13 cellular contexts compared by ENCODE assay signal in the genomic region with DNA sequence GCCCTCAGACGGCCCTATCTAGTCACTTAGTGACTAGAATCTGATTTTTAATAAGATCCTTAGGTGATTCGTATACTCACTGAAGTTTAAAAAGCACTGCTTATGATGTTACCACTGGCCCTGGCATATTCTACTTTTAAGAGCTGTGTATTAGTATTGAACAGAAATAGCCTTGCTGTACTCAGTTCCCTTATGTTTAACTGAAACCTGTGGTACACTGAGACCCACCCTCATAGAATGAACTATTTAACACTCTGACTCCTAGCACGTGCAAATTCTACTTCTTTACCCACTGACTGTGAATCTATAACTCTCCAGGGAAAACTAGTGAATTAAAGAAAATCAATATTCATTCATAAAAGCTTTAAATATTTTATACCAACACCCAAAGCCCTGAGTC.
"Had no signal": no experiment of that assay in that cellular context is flagged by ENCODE, and none has a peak within 500 bp of the region (broad histone marks: within the 10 kb centered on the region; RNA-seq: fewer than 3 reads in every experiment).

No MANE protein-coding gene starts in this region.

- DNase-seq: activated CD4-positive, alpha-beta memory T cell treated with anti-CD3 and anti-CD28 coated beads for 36 hours; activated gamma-delta T cell; activated T-cell treated with anti-CD3 and anti-CD28 coated beads, Interleukin-2, amount 50 U/mL, for 48 hours; aorta; esophagus squamous epithelium; foreskin fibroblast; head of caudate nucleus; left colon; naive B cell; stimulated activated naive B cell treated with anti-CD40 and anti-IgM and Interleukin-4, amounts not matched to agents 10 μg/mL and 1 μg/mL and 100 μg/mL, for 72 hours; T-helper 9 cell; trophoblast cell had no signal

- FAIRE-seq: bronchial epithelial cell had no signal

- ATAC-seq: left colon; stimulated activated naive B cell treated with anti-CD40 and anti-IgM and Interleukin-4, amounts not matched to agents 10 μg/mL and 1 μg/mL and 100 μg/mL, for 72 hours had no signal
